10 cellular contexts compared by ENCODE assay signal in the genomic region with DNA sequence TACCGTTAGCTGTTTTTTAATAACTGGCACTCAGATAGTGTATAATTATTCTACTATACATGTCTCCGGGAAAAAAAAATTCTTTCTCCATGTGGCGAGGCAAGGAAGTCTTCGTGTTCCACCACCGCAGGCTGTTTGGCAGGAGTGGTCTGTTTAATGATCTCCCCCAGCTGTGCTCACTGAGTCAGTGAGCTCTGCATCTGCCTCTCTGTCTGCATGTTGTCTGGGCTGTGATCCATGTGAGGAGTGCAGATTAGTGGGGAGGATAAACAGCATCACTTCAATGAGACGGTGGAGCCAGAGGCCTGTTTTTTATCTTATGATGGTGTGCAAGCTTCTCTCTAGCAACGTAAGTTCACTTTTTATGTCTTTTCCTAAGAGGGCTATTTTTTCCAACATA.
DNase-seq lines count a peak whose midpoint lies in the region; ATAC-seq and TF ChIP-seq lines count a peak whose summit lies in the region.
"Had no signal": no experiment of that assay in that cellular context is flagged by ENCODE, and none has a peak within 500 bp of the region (broad histone marks: within the 10 kb centered on the region; RNA-seq: fewer than 3 reads in every experiment).

No MANE protein-coding gene starts in this region.

- no peak overlapping the region for H3K4me3 ChIP-seq in astrocyte of the spinal cord (ENCODE audit: low read depth, low read length)

- peaks cover 23% of the 10 kb centered on the region for H3K36me3 Mint-ChIP-seq in HFFc6 (ENCODE audit: low read depth)
- H3K36me3 Mint-ChIP-seq: IgD-negative memory B cell had no signal

- peaks cover 62% of the 10 kb centered on the region for H3K4me1 Mint-ChIP-seq in HFFc6 (ENCODE audit: low read depth)
- H3K4me1 Mint-ChIP-seq: activated CD4-positive, alpha-beta T cell treated with anti-CD3 and anti-CD28 coated beads for 36 hours; IgD-negative memory B cell had no signal

- H3K4me3 Mint-ChIP-seq in HFFc6: peak overlapping the region; percentile 71
- H3K4me3 Mint-ChIP-seq: activated CD4-positive, alpha-beta T cell treated with anti-CD3 and anti-CD28 coated beads for 36 hours; IgD-negative memory B cell had no signal

- H3K27ac Mint-ChIP-seq in HFFc6: peak overlapping the region; percentile 85
- H3K27ac Mint-ChIP-seq: activated CD4-positive, alpha-beta T cell treated with anti-CD3 and anti-CD28 coated beads for 36 hours had no signal

- H3K9me3 Mint-ChIP-seq in HFFc6: no peaks in the 10 kb centered on the region

- in situ Hi-C loops in astrocyte of the spinal cord (cut with HindIII; ENCODE audit: low sequenced_read_pairs): no loop called here

- ATAC-seq in HG02938 (IDR thresholded peaks at IDR 0.05; ENCODE audit: unreplicated experiment): no peak
- ATAC-seq: activated CD4-positive, alpha-beta T cell treated with anti-CD3 and anti-CD28 coated beads for 36 hours had no signal

- DNase-seq in HFFc6: peak; percentile 93
- DNase-seq in astrocyte of the spinal cord (ENCODE audit: low read depth, low spot score): peak; percentile 97
- DNase-seq in inferior parietal cortex (ENCODE audit: extremely low spot score): peak; percentile 77
- peak; percentile 87 for DNase-seq in smooth muscle cell of the brain vasculature (ENCODE audit: low read depth, low spot score)
- DNase-seq in KG1 (lab: John Stamatoyannopoulos, UW): no peak
- no peak for DNase-seq in NOMO-1 (lab: John Stamatoyannopoulos, UW; ENCODE audit: unreplicated experiment in 2 of 2)
- no peak for DNase-seq in activated CD4-positive, CD25-positive, alpha-beta regulatory T cell treated with anti-CD3 and anti-CD28 coated beads, Interleukin-2, amount 50 U/mL, for 72 hours
- DNase-seq: activated CD4-positive, alpha-beta T cell treated with anti-CD3 and anti-CD28 coated beads for 36 hours had no signal

- no peaks in the 10 kb centered on the region; the same call in none of the 2 replicates for H3K27me3 Mint-ChIP-seq in HFFc6 (ENCODE audit: insufficient read depth)

- TF ChIP-seq CTCF in HFFc6 (IDR thresholded peaks at IDR 0.05): no peak
- TF ChIP-seq CTCF in astrocyte of the spinal cord (IDR thresholded peaks at IDR 0.05; ENCODE audit: low read depth, low read length): no peak

Comparison
In these comparisons a context has a peak if more than half of its experiments do, and no peak if none do; other contexts are left out.
1. DNase-seq: peak in HFFc6 (single experiment), astrocyte of the spinal cord (single experiment), inferior parietal cortex (single experiment) and smooth muscle cell of the brain vasculature (single experiment); none in KG1 (single experiment), NOMO-1 (0 of 2) and activated CD4-positive, CD25-positive, alpha-beta regulatory T cell treated with anti-CD3 and anti-CD28 coated beads, Interleukin-2, amount 50 U/mL, for 72 hours (single experiment).